In the genomic region with DNA sequence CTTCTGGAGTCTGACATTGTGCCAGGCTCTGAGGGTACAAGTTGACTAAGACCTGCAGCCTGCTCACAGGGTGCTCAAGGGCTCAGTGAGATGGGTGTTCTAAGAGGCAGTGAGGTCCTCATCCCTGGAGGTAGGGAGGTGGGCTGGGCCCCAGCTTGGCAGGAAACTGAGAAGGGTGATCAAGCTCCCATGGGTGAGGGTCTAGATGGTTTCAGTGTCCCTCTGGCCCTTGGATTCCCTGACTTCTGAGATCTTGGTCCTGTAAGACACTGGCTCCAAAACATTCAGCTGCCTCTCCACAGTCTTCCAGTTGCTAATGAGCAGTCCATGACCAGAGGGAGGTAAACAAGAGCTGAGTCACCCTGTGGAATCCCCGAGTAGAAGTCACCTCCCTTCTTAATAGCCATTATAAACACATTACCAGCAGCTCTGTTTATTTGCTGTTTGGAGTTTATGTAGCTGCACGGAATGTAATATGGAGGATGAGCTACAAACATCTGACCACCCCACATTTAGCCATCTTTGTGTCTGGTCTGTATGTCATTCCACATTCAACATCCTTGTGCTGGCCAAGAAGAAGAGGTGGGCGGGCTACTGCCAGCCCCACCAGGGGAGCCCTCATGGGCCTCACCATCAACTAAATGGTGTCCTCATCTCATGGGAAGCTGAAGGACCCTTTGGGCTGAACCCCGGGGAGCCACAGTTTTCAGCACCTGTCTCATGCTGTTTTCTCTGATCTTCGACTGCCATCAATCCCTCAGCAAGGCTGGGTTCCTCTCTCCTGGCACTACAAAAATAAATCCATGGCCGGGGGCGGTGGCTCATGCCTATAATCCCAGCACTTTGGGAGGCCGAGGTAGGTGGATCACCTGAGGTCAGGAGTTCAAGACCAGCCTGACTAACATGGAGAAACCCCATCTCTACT, we compare ENCODE assay signal across 1 cellular context.
TF ChIP-seq lines count a peak whose summit lies in the region.

No MANE protein-coding gene starts in this region.

TF ChIP-seq in IMR-90, 13 proteins besides CTCF, POLR2A, EP300 and RAD21 (continued from another document):
- TF ChIP-seq, protein P1, sequence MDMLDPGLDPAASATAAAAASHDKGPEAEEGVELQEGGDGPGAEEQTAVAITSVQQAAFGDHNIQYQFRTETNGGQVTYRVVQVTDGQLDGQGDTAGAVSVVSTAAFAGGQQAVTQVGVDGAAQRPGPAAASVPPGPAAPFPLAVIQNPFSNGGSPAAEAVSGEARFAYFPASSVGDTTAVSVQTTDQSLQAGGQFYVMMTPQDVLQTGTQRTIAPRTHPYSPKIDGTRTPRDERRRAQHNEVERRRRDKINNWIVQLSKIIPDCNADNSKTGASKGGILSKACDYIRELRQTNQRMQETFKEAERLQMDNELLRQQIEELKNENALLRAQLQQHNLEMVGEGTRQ (IDR thresholded peaks at IDR 0.05; ENCODE audit: low read depth, low read length): no peak
- TF ChIP-seq NFE2L2 (IDR thresholded peaks at IDR 0.05; ENCODE audit: low read depth, low read length) (peak; percentile 74; the same call in 1 of the 2 replicates), CEBPB (IDR thresholded peaks at IDR 0.05; ENCODE audit: low read depth, low read length) (no peak), CHD1 (IDR thresholded peaks at IDR 0.05; ENCODE audit: low read depth, low read length) (no peak), MAFK (IDR thresholded peaks at IDR 0.05; ENCODE audit: low read depth, low read length) (no peak), SMC3 (IDR thresholded peaks at IDR 0.05; ENCODE audit: low read depth, low read length) (no peak; the same call in 1 of the 2 replicates), BHLHE40 (IDR thresholded peaks at IDR 0.05; ENCODE audit: low read depth, low read length) (peak; percentile 75), RCOR1 (IDR thresholded peaks at IDR 0.05; ENCODE audit: insufficient replicate concordance, low read length) (peak; percentile 86)
